27 cellular contexts compared by ENCODE assay signal in the genomic region with DNA sequence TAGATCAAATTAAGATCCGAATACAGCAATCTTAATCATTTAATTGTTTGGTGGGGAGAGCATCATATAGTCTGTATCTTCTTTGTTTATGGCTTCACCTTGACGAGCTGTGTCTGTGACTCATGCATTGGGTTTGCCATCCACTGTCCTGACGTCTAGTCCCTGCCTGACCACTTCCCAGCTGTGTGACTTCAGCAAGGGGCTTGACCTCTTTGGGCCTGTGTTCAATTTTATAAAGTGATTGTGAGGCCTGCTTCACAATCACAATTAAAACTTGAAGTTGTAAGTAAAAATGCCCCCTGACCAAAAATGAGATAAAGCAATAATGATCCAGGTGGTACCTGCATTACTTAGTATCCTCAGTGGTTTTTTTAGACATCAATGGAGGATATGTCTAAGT.
"Had no signal": no experiment of that assay in that cellular context is flagged by ENCODE, and none has a peak within 500 bp of the region (broad histone marks: within the 10 kb centered on the region; RNA-seq: fewer than 3 reads in every experiment).

No MANE protein-coding gene starts in this region.

- H3K9me3 ChIP-seq: breast epithelium, neutrophil, suprapubic skin, tibial nerve had no signal

- H3K27me3 Mint-ChIP-seq: activated CD8-positive, alpha-beta T cell treated with anti-CD3 and anti-CD28 coated beads for 36 hours; activated naive CD4-positive, alpha-beta T cell treated with anti-CD3 and anti-CD28 coated beads, Interleukin-2, amount 50 U/mL, for 24 hours; stimulated activated memory B cell treated with anti-CD40 and anti-IgM and Interleukin-4, amounts not matched to agents 10 μg/mL and 1 μg/mL and 100 μg/mL, for 72 hours; stimulated activated naive CD8-positive, alpha-beta T cell treated with anti-CD3 and anti-CD28 coated beads, Interleukin-15, amount 100 ng/mL, for 72 hours had no signal

- H3K36me3 ChIP-seq: breast epithelium, neutrophil, suprapubic skin, tibial nerve had no signal

- H3K27me3 ChIP-seq: breast epithelium, foreskin keratinocyte, neutrophil, suprapubic skin, tibial nerve had no signal

- H3K4me1 Mint-ChIP-seq: naive B cell; stimulated activated memory B cell treated with anti-CD40 and anti-IgM and Interleukin-4, amounts not matched to agents 10 μg/mL and 1 μg/mL and 100 μg/mL, for 72 hours had no signal

- H3K9me3 Mint-ChIP-seq: activated CD8-positive, alpha-beta T cell treated with anti-CD3 and anti-CD28 coated beads for 36 hours; activated naive CD4-positive, alpha-beta T cell treated with anti-CD3 and anti-CD28 coated beads, Interleukin-2, amount 50 U/mL, for 24 hours; activated naive CD8-positive, alpha-beta T cell treated with anti-CD3 and anti-CD28 coated beads, Interleukin-2, amount 50 U/mL, for 24 hours; activated T-cell treated with anti-CD3 and anti-CD28 coated beads, Interleukin-2, amount 50 U/mL, for 4 hours; activated T-helper 2 cell treated with anti-CD3 and anti-CD28 coated beads, Interferon-gamma antibody, Interleukin-2, Interleukin-4, amounts not matched to agents 10 μg/mL and 5 μg/mL and 100 μg/mL, durations not matched to agents 14 hours and 24 hours and 36 hours; mesothelial cell of epicardium; naive B cell; stimulated activated memory B cell treated with anti-CD40 and anti-IgM and Interleukin-4, amounts not matched to agents 10 μg/mL and 1 μg/mL and 100 μg/mL, for 72 hours had no signal

- ATAC-seq: activated CD8-positive, alpha-beta T cell treated with anti-CD3 and anti-CD28 coated beads for 36 hours; activated naive CD8-positive, alpha-beta T cell treated with anti-CD3 and anti-CD28 coated beads, Interleukin-2, amount 50 U/mL, for 24 hours; activated T-cell treated with anti-CD3 and anti-CD28 coated beads, Interleukin-2, amount 50 U/mL, for 4 hours; foreskin keratinocyte; left cardiac atrium; left ventricle myocardium superior; stimulated activated memory B cell treated with anti-CD40 and anti-IgM and Interleukin-4, amounts not matched to agents 10 μg/mL and 1 μg/mL and 100 μg/mL, for 72 hours; stimulated activated naive CD8-positive, alpha-beta T cell treated with anti-CD3 and anti-CD28 coated beads, Interleukin-15, amount 100 ng/mL, for 72 hours had no signal

- H3K4me3 Mint-ChIP-seq: activated CD8-positive, alpha-beta T cell treated with anti-CD3 and anti-CD28 coated beads for 36 hours; activated naive CD4-positive, alpha-beta T cell treated with anti-CD3 and anti-CD28 coated beads, Interleukin-2, amount 50 U/mL, for 24 hours; activated naive CD8-positive, alpha-beta T cell treated with anti-CD3 and anti-CD28 coated beads, Interleukin-2, amount 50 U/mL, for 24 hours; activated T-cell treated with anti-CD3 and anti-CD28 coated beads, Interleukin-2, amount 50 U/mL, for 4 hours; mesothelial cell of epicardium; naive B cell; stimulated activated memory B cell treated with anti-CD40 and anti-IgM and Interleukin-4, amounts not matched to agents 10 μg/mL and 1 μg/mL and 100 μg/mL, for 72 hours; stimulated activated naive CD8-positive, alpha-beta T cell treated with anti-CD3 and anti-CD28 coated beads, Interleukin-15, amount 100 ng/mL, for 72 hours had no signal

- H3K27ac ChIP-seq: breast epithelium, foreskin keratinocyte, neutrophil, suprapubic skin, tibial nerve had no signal

- FAIRE-seq: endothelial cell of umbilical vein had no signal

- H3K4me3 ChIP-seq: breast epithelium, smooth muscle cell, suprapubic skin, tibial nerve had no signal

- H3K27ac Mint-ChIP-seq: activated CD8-positive, alpha-beta T cell treated with anti-CD3 and anti-CD28 coated beads for 36 hours; activated naive CD4-positive, alpha-beta T cell treated with anti-CD3 and anti-CD28 coated beads, Interleukin-2, amount 50 U/mL, for 24 hours; activated naive CD8-positive, alpha-beta T cell treated with anti-CD3 and anti-CD28 coated beads, Interleukin-2, amount 50 U/mL, for 24 hours; activated T-helper 2 cell treated with anti-CD3 and anti-CD28 coated beads, Interferon-gamma antibody, Interleukin-2, Interleukin-4, amounts not matched to agents 10 μg/mL and 5 μg/mL and 100 μg/mL, durations not matched to agents 14 hours and 24 hours and 36 hours; mesothelial cell of epicardium; stimulated activated memory B cell treated with anti-CD40 and anti-IgM and Interleukin-4, amounts not matched to agents 10 μg/mL and 1 μg/mL and 100 μg/mL, for 72 hours; stimulated activated naive CD8-positive, alpha-beta T cell treated with anti-CD3 and anti-CD28 coated beads, Interleukin-15, amount 100 ng/mL, for 72 hours had no signal

- H3K36me3 Mint-ChIP-seq: mesothelial cell of epicardium; naive B cell; stimulated activated memory B cell treated with anti-CD40 and anti-IgM and Interleukin-4, amounts not matched to agents 10 μg/mL and 1 μg/mL and 100 μg/mL, for 72 hours had no signal

- DNase-seq: activated CD4-positive, alpha-beta T cell treated with anti-CD3 and anti-CD28 coated beads, Interleukin-2, amount 50 U/mL, for 1 hour; activated CD4-positive, CD25-positive, alpha-beta regulatory T cell treated with anti-CD3 and anti-CD28 coated beads, Interleukin-2, amount 50 U/mL, for 72 hours; activated CD8-positive, alpha-beta T cell treated with anti-CD3 and anti-CD28 coated beads for 36 hours; activated naive CD8-positive, alpha-beta T cell treated with anti-CD3 and anti-CD28 coated beads, Interleukin-2, amount 50 U/mL, for 24 hours; activated T-cell treated with anti-CD3 and anti-CD28 coated beads, Interleukin-2, amount 50 U/mL, for 4 hours; amygdala; central memory CD4-positive, alpha-beta T cell; foreskin keratinocyte; islet precursor cell; left cardiac atrium; left ventricle myocardium superior; naive B cell; stimulated activated CD4-positive, alpha-beta T cell treated with anti-CD3 and anti-CD28 coated beads, Interleukin-1b, Interleukin-23, amount 100 ng/mL, for 48 hours; stimulated activated CD4-positive, alpha-beta T cell treated with anti-CD3 and anti-CD28 coated beads, Interleukin-4, amount 100 ng/mL, for 4 hours; stimulated activated CD8-positive, alpha-beta memory T cell treated with anti-CD3 and anti-CD28 coated beads, Interleukin-4, amount 100 ng/mL, for 48 hours; stimulated activated naive CD8-positive, alpha-beta T cell treated with anti-CD3 and anti-CD28 coated beads, Interleukin-15, amount 100 ng/mL, for 72 hours; T-helper 2 cell had no signal

- H3K4me1 ChIP-seq: breast epithelium, foreskin keratinocyte had no signal
